ENCODE assay signal across 9 cellular contexts in the genomic region with DNA sequence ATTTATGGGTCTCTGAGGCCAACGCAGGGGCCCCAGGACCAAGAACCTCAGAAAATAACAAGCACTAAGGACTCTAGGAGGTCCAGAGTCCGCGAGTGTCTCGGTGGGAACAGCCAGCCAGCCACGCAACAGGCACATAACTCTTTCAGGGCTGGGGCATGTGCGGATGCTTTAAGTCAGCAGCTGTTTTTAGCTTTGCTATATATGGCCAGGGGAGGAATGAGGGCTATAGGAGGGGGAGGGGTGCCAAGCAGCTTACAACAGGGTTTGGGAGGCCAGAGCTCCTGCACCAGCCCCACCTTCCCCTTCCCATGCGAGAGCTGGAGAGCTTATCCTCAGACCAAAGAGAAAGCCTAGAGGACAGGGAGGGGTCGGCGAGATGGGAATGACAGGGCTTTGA. TPM values are rescaled to one million over a fixed set of nuclear protein-coding genes. Genes with fewer than 3 reads are reported as not detected.
A peak's percentile ranks its signal among the peaks of the same experiment; 100 is the strongest.
DNase-seq lines count a peak whose midpoint lies in the region; ATAC-seq and TF ChIP-seq lines count a peak whose summit lies in the region.
"Had no signal": no experiment of that assay in that cellular context is flagged by ENCODE, and none has a peak within 500 bp of the region (broad histone marks: within the 10 kb centered on the region; RNA-seq: fewer than 3 reads in every experiment).

No MANE protein-coding gene starts in this region.

- no peak overlapping the region for H3K4me2 ChIP-seq in PC-3 (ENCODE audit: low read length)

- peaks cover 17% of the 10 kb centered on the region for H3K79me2 ChIP-seq in PC-3 (ENCODE audit: low read length)

- no peaks in the 10 kb centered on the region for H3K36me3 Mint-ChIP-seq in mesothelial cell of epicardium
- H3K36me3 Mint-ChIP-seq in type B pancreatic cell: peaks cover 4% of the 10 kb centered on the region

- no peak overlapping the region for H3K9ac ChIP-seq in PC-3 (ENCODE audit: low read length)

- no TSS peak for BruUV-seq in PC-3 (replicated peaks; lab: Mats Ljungman, UMichigan)

- POLR2A ChIA-PET in PC-3 (lab: Charles Lee; ENCODE audit: unreplicated experiment): interaction anchor here (0.5 kb wide), 1 partner anchor 511 kb away, joined by 4 read pairs; no protein-coding TSS in a partner anchor

- H4K20me1 ChIP-seq in PC-3 (ENCODE audit: low read length): no peaks in the 10 kb centered on the region

- H3K27me3 Mint-ChIP-seq in mesothelial cell of epicardium (ENCODE audit: low read depth) (no peaks in the 10 kb centered on the region), type B pancreatic cell (peaks cover 3% of the 10 kb centered on the region)

- H2AFZ ChIP-seq in PC-3 (ENCODE audit: low read length): no peak overlapping the region

- intact Hi-C loops in PC-3 (cut with micrococcal nuclease): no loop called here

- H3K4me3 ChIP-seq in fibroblast of pulmonary artery (replicated peaks; ENCODE audit: low read depth, low read length): no peak overlapping the region
- no peak overlapping the region for H3K4me3 ChIP-seq in PC-3 (ENCODE audit: low read length)

- H3K36me3 ChIP-seq in PC-3 (ENCODE audit: low read depth, low read length): no peaks in the 10 kb centered on the region

- H3K4me1 Mint-ChIP-seq in mesothelial cell of epicardium (peaks cover 21% of the 10 kb centered on the region), type B pancreatic cell (ENCODE audit: unreplicated experiment) (peaks cover 17% of the 10 kb centered on the region)

- ATAC-seq in PC-3 (no peak), GM19328 (IDR thresholded peaks at IDR 0.05; ENCODE audit: unreplicated experiment) (no peak)

- no peaks in the 10 kb centered on the region for H3F3A ChIP-seq in PC-3 (ENCODE audit: low read length, unreplicated experiment)

- DNase-seq in NCI-H82 treated with DMSO at 0.1 percent for 48 hours (lab: John Stamatoyannopoulos, UW; ENCODE audit: unreplicated experiment): peak; percentile 10
- DNase-seq in fibroblast of pulmonary artery (ENCODE audit: low read depth): peak; percentile 53
- peak in 1 of 2 experiments; percentile 42 for DNase-seq in mesothelial cell of epicardium (ENCODE audit: low spot score in 2 of 2, unreplicated experiment in 2 of 2)
- DNase-seq in type B pancreatic cell (ENCODE audit: extremely low spot score, unreplicated experiment): no peak
- DNase-seq in NCI-H345 treated with DMSO at 0.1 percent for 48 hours (lab: John Stamatoyannopoulos, UW; ENCODE audit: unreplicated experiment): no peak
- DNase-seq in PC-3: no peak

- no peak for TF ChIP-seq CTCF in fibroblast of pulmonary artery (IDR thresholded peaks at IDR 0.05; ENCODE audit: low read length, missing control alignments)
- TF ChIP-seq CTCF in mesothelial cell of epicardium (IDR thresholded peaks at IDR 0.05; ENCODE audit: unreplicated experiment): no peak
- no peak for TF ChIP-seq CTCF in type B pancreatic cell (conservative IDR thresholded peaks at IDR 0.05)
- TF ChIP-seq CTCF in PC-3 (conservative IDR thresholded peaks at IDR 0.05; ENCODE audit: low read depth, low read length): no peak

- H3K4me3 Mint-ChIP-seq in mesothelial cell of epicardium (peak overlapping the region; percentile 16), type B pancreatic cell (peak overlapping the region; percentile 32)

- H3K9me2 ChIP-seq in PC-3 (replicated peaks; ENCODE audit: low read length): no peaks in the 10 kb centered on the region

- no peak overlapping the region for H3K27ac ChIP-seq in PC-3 (ENCODE audit: low read length)

- H3K4me1 ChIP-seq in PC-3 (ENCODE audit: insufficient read depth, low read length): peaks cover 21% of the 10 kb centered on the region

- peak overlapping the region; percentile 73 for H3K27ac Mint-ChIP-seq in mesothelial cell of epicardium
- peak overlapping the region; percentile 78 for H3K27ac Mint-ChIP-seq in type B pancreatic cell

- H3K9me3 Mint-ChIP-seq in mesothelial cell of epicardium: no peaks in the 10 kb centered on the region
- no peaks in the 10 kb centered on the region for H3K9me3 Mint-ChIP-seq in type B pancreatic cell

- H3K27me3 ChIP-seq in PC-3 (ENCODE audit: low read length): no peaks in the 10 kb centered on the region

- H3K9me3 ChIP-seq in PC-3 (ENCODE audit: low read length): no peaks in the 10 kb centered on the region

- CTCF ChIA-PET in PC-3 (lab: Charles Lee): no interaction called here

RNA-seq across cellular contexts. Expression of a gene that starts 6.2 kb away (rescaled TPM):
- total RNA-seq in mesothelial cell of epicardium: 3.4 to 4.2 TPM (median 3.5 TPM) in 3 replicates
- 4.9 and 17.3 TPM in 2 replicates for total RNA-seq in type B pancreatic cell (ENCODE audit: low replicate concordance)
- 15.5 and 15.8 TPM in 2 replicates for total RNA-seq in PC-3 (2014; rRNA removed)
- total RNA-seq: OCI-LY7; T-helper 2 cell treated with Interferon-gamma antibody and Interleukin-4, amounts not matched to agents 100 ng/mL and 5 ng/mL, for 36 hours had no signal

RNA-seq across cellular contexts. Expression of a gene that starts 29.8 kb away (rescaled TPM):
- 31.3 to 31.7 TPM (median 31.5 TPM) in 3 replicates for total RNA-seq in mesothelial cell of epicardium
- total RNA-seq in type B pancreatic cell (ENCODE audit: low replicate concordance): 31.1 and 38.4 TPM in 2 replicates
- 29.0 and 34.8 TPM in 2 replicates for total RNA-seq in PC-3 (2014; rRNA removed)

Comparison
In these comparisons a context has a peak if more than half of its experiments do, and no peak if none do; other contexts are left out.
1. DNase-seq: peak in NCI-H82 treated with DMSO at 0.1 percent for 48 hours (single experiment) and fibroblast of pulmonary artery (single experiment); none in type B pancreatic cell (single experiment), NCI-H345 treated with DMSO at 0.1 percent for 48 hours (single experiment) and PC-3 (single experiment).